ENCODE assay signal across 18 cellular contexts in the genomic region with DNA sequence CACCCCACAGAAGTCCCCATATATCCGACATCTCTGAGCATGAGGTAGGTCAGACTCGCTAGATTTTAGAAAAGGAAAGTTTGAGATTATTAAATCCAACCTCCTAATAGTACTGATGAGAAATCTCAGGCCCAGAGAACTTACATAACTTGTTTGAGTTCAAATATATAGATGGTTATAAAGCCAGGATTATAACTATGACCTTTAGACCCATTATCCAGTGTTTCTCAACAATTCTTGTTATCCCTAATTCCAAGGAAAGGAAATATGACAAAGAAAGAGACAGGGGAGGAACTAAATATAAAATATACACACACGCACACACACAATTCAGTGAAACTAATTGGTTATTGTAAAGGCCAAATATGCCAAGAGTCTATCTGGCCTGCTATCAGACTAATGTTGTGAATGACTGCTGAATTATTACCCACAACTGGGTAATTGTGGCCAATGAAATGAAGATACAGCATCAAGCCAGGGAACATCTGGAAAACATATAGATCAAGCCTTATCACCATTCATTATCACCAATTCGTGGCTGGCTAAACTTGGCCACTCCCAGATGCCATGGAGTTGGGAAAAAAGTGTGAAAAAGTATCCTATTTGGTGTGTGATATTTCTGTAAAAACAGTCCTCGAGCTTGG.
DNase-seq lines count a peak whose midpoint lies in the region; ATAC-seq and TF ChIP-seq lines count a peak whose summit lies in the region.
"Had no signal": no experiment of that assay in that cellular context is flagged by ENCODE, and none has a peak within 500 bp of the region (broad histone marks: within the 10 kb centered on the region; RNA-seq: fewer than 3 reads in every experiment).

No MANE protein-coding gene starts in this region.

- H3K79me2 ChIP-seq in SK-N-SH (ENCODE audit: insufficient read depth) (no peaks in the 10 kb centered on the region), smooth muscle cell (ENCODE audit: low read depth) (no peaks in the 10 kb centered on the region)

- H3K36me3 ChIP-seq in SK-N-SH (replicated peaks in 1 of 2; ENCODE audit: control insufficient read depth in 1 of 2, insufficient read depth in 2 of 2, low read length in 1 of 2) (no peaks in the 10 kb centered on the region), adipocyte (ENCODE audit: control insufficient read depth, insufficient read depth, low read length, severe bottlenecking) (no peaks in the 10 kb centered on the region), mesenchymal stem cell (ENCODE audit: control insufficient read depth in 1 of 2, insufficient read depth in 2 of 2, low read depth in 1 of 2, low read length in 2 of 2) (no peaks in the 10 kb centered on the region), smooth muscle cell (ENCODE audit: low read depth) (no peaks in the 10 kb centered on the region)
- H3K36me3 ChIP-seq: MG63 had no signal

- H3K27me3 ChIP-seq in SK-N-SH (ENCODE audit: insufficient read depth): no peaks in the 10 kb centered on the region
- no peaks in the 10 kb centered on the region for H3K27me3 ChIP-seq in adipocyte (replicated peaks; ENCODE audit: control insufficient read depth, insufficient read depth, low read length)
- H3K27me3 ChIP-seq in mesenchymal stem cell (ENCODE audit: control insufficient read depth in 1 of 2, insufficient read depth in 1 of 2, low read length in 2 of 2): no peaks in the 10 kb centered on the region
- no peaks in the 10 kb centered on the region for H3K27me3 ChIP-seq in smooth muscle cell (ENCODE audit: low read depth)
- H3K27me3 ChIP-seq: MG63 had no signal

- H3K4me3 ChIP-seq in SK-N-SH (ENCODE audit: low read depth in 2 of 2, low read length in 1 of 2) (no peak overlapping the region), adipocyte (ENCODE audit: low read length) (no peak overlapping the region), mesenchymal stem cell (ENCODE audit: insufficient read depth in 1 of 2, low read depth in 1 of 2, low read length in 2 of 2) (no peak overlapping the region), smooth muscle cell (no peak overlapping the region)
- H3K4me3 ChIP-seq: MG63 had no signal

- H3K27ac ChIP-seq in SK-N-SH (ENCODE audit: low read depth in 2 of 2, low read length in 1 of 2) (peak overlapping the region; percentile 66 to 76; a peak in 3 of 4 replicates), mesenchymal stem cell (ENCODE audit: low read length, poor library complexity, severe bottlenecking) (peak overlapping the region; percentile 25), smooth muscle cell (ENCODE audit: low read depth) (peak overlapping the region; percentile 68)
- H3K27ac ChIP-seq: 22Rv1, C4-2B, RWPE1 had no signal

- H3K23ac ChIP-seq in mesenchymal stem cell (ENCODE audit: low read length in 2 of 2): no peak overlapping the region

- DNase-seq in SK-N-SH (no peak), adipocyte (ENCODE audit: low read depth) (no peak), mesenchymal stem cell (no peak), smooth muscle cell (lab: John Stamatoyannopoulos, UW; ENCODE audit: unreplicated experiment) (no peak), NCI-H1417 treated with DMSO at 0.1 percent for 48 hours (lab: John Stamatoyannopoulos, UW) (no peak)
- no peak for DNase-seq in stimulated activated CD4-positive, alpha-beta T cell treated with anti-CD3 and anti-CD28 coated beads, Interleukin-4, amount 100 ng/mL, for 4 hours
- DNase-seq: AML-193, Kasumi-1, NCI-H1417, NCI-H187 treated with DMSO at 0.1 percent for 48 hours, NCI-H69, SIG-M5 had no signal

- H3K9me2 ChIP-seq in SK-N-SH: no peaks in the 10 kb centered on the region

- CTCF ChIA-PET in SK-N-SH (lab: Yijun Ruan, JAX): interaction anchor here (1.4 kb wide), 1 partner anchor 10 kb away, joined by 3 read pairs; no protein-coding TSS in a partner anchor

- H2AFZ ChIP-seq in SK-N-SH (ENCODE audit: low read depth) (peak overlapping the region; percentile 31), mesenchymal stem cell (ENCODE audit: low read depth, low read length) (no peak overlapping the region), smooth muscle cell (ENCODE audit: low read depth) (no peak overlapping the region)

- no peak overlapping the region for H3K14ac ChIP-seq in mesenchymal stem cell (ENCODE audit: low read length in 2 of 2)

- no peak overlapping the region for H3K4ac ChIP-seq in mesenchymal stem cell (ENCODE audit: low read depth in 1 of 2, low read length in 2 of 2)

- no peak overlapping the region for H2BK15ac ChIP-seq in mesenchymal stem cell (ENCODE audit: low read depth, poor library complexity, severe bottlenecking)

- TF ChIP-seq EP300 in SK-N-SH (IDR thresholded peaks at IDR 0.05; ENCODE audit: borderline replicate concordance in 1 of 2, low read depth in 1 of 2, low read length in 1 of 2): no peak; a peak in 1 of 4 replicates

- no peaks in the 10 kb centered on the region for H3K79me1 ChIP-seq in mesenchymal stem cell (replicated peaks; ENCODE audit: low read length, poor library complexity, severe bottlenecking)

- H2AK5ac ChIP-seq in mesenchymal stem cell (ENCODE audit: low read length, severe bottlenecking): peak overlapping the region; percentile 77

- H3K18ac ChIP-seq in mesenchymal stem cell (ENCODE audit: low read depth in 1 of 2, low read length in 2 of 2): no peak overlapping the region

- TF ChIP-seq RAD21 in SK-N-SH (IDR thresholded peaks at IDR 0.05; ENCODE audit: low read length): no peak

- H3K9me3 ChIP-seq in SK-N-SH (no peaks in the 10 kb centered on the region), adipocyte (ENCODE audit: control insufficient read depth, low read length) (no peaks in the 10 kb centered on the region), mesenchymal stem cell (ENCODE audit: control insufficient read depth, low read length) (no peaks in the 10 kb centered on the region), smooth muscle cell (replicated peaks; ENCODE audit: low read depth) (no peaks in the 10 kb centered on the region)
- H3K9me3 ChIP-seq: MG63 had no signal

- no peak for ATAC-seq in SK-N-SH treated with all-trans-retinoic acid at 6 μM for 48 hours
- no peak for ATAC-seq in GM18867 (IDR thresholded peaks at IDR 0.05; ENCODE audit: unreplicated experiment)

- H4K20me1 ChIP-seq in SK-N-SH (ENCODE audit: insufficient read depth): no peaks in the 10 kb centered on the region
- H4K20me1 ChIP-seq in smooth muscle cell (ENCODE audit: low read depth): no peaks in the 10 kb centered on the region

- H3K4me2 ChIP-seq in SK-N-SH (peak overlapping the region; percentile 28), mesenchymal stem cell (ENCODE audit: low read length, poor library complexity, severe bottlenecking) (no peak overlapping the region), smooth muscle cell (peak overlapping the region; percentile 38)

- H4K8ac ChIP-seq in mesenchymal stem cell (ENCODE audit: low read length): no peak overlapping the region

- peaks cover 5 to 30% of the 10 kb centered on the region in 2 experiments for H3K4me1 ChIP-seq in SK-N-SH (ENCODE audit: control insufficient read depth in 1 of 2, insufficient read depth in 2 of 2, low read depth in 1 of 2, low read length in 1 of 2)
- H3K4me1 ChIP-seq in adipocyte (ENCODE audit: control insufficient read depth, insufficient read depth, low read length): peaks cover 25% of the 10 kb centered on the region
- peaks cover 2% of the 10 kb centered on the region for H3K4me1 ChIP-seq in mesenchymal stem cell (ENCODE audit: control insufficient read depth, insufficient read depth, low read depth, low read length)
- H3K4me1 ChIP-seq in smooth muscle cell (ENCODE audit: low read depth): no peaks in the 10 kb centered on the region

- H3F3A ChIP-seq in SK-N-SH (replicated peaks; ENCODE audit: insufficient read depth) (peaks cover 19% of the 10 kb centered on the region), smooth muscle cell (ENCODE audit: low read depth) (peaks cover 16% of the 10 kb centered on the region)

- POLR2A ChIA-PET in SK-N-SH (lab: Yijun Ruan, JAX): no interaction called here

- H2BK120ac ChIP-seq in mesenchymal stem cell (ENCODE audit: low read depth, low read length): no peak overlapping the region

- no peak overlapping the region for H2BK5ac ChIP-seq in mesenchymal stem cell (ENCODE audit: low read depth, low read length, poor library complexity, severe bottlenecking)

- TF ChIP-seq CTCF in SK-N-SH (IDR thresholded peaks at IDR 0.05) (no peak), smooth muscle cell (IDR thresholded peaks at IDR 0.05; ENCODE audit: borderline replicate concordance, insufficient read depth, poor library complexity, severe bottlenecking) (no peak)

- H3K9ac ChIP-seq in SK-N-SH: no peak overlapping the region
- peak overlapping the region; percentile 44 for H3K9ac ChIP-seq in adipocyte (ENCODE audit: low read length)
- peak overlapping the region; percentile 4 for H3K9ac ChIP-seq in mesenchymal stem cell (ENCODE audit: low read length)
- no peak overlapping the region for H3K9ac ChIP-seq in smooth muscle cell (ENCODE audit: low read depth)

- H2BK12ac ChIP-seq in mesenchymal stem cell (ENCODE audit: low read length in 2 of 2): no peak overlapping the region

- 64% methylated on average over 5 of the region's 5 CpGs for WGBS in SK-N-SH (ENCODE audit: low lambda C conversion rate)
- WGBS in mesenchymal stem cell: 66% methylated on average over 3 of the region's 5 CpGs
- WGBS in smooth muscle cell (ENCODE audit: low lambda C conversion rate): 70% methylated on average over 5 of the region's 5 CpGs

- H4K91ac ChIP-seq in mesenchymal stem cell (ENCODE audit: low read length): no peak overlapping the region

TF ChIP-seq in SK-N-SH, 30 proteins besides CTCF, POLR2A, EP300 and RAD21 (continues in another document):
- TF ChIP-seq TCF12 (IDR thresholded peaks at IDR 0.05) (peak; percentile 46; the same call in 1 of the 2 replicates), GABPA (IDR thresholded peaks at IDR 0.05; ENCODE audit: low read depth) (no peak), JUND (IDR thresholded peaks at IDR 0.05) (no peak), EZH2phosphoT487 (IDR thresholded peaks at IDR 0.05; ENCODE audit: borderline replicate concordance, low read depth) (no peak), FOXM1 (IDR thresholded peaks at IDR 0.05; ENCODE audit: low read depth) (no peak)
- TF ChIP-seq, protein P1, sequence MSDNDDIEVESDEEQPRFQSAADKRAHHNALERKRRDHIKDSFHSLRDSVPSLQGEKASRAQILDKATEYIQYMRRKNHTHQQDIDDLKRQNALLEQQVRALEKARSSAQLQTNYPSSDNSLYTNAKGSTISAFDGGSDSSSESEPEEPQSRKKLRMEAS (IDR thresholded peaks at IDR 0.05; ENCODE audit: low read depth): no peak

TF ChIP-seq in SK-N-SH treated with all-trans-retinoic acid at 6 μM for 48 hours, 23 proteins besides CTCF, POLR2A, EP300 and RAD21 (continues in another document):
- TF ChIP-seq ESRRG (CRISPR knock-in tag; IDR thresholded peaks at IDR 0.05) (no peak), RARB (CRISPR knock-in tag; IDR thresholded peaks at IDR 0.05) (no peak), ZFP30 (CRISPR knock-in tag; IDR thresholded peaks at IDR 0.05) (no peak), ZNF8 (CRISPR knock-in tag; IDR thresholded peaks at IDR 0.05) (no peak), ZC3H10 (CRISPR knock-in tag; IDR thresholded peaks at IDR 0.05) (no peak), PPARA (CRISPR knock-in tag; IDR thresholded peaks at IDR 0.05; ENCODE audit: borderline replicate concordance) (no peak)

Comparison
In these comparisons a context has a peak if more than half of its experiments do, and no peak if none do; other contexts are left out.
1. H3K9ac ChIP-seq: peak in adipocyte (single experiment) and mesenchymal stem cell (single experiment); none in SK-N-SH (single experiment) and smooth muscle cell (single experiment).
2. Peak in every context shown above with its lines, with median percentiles within 50 percentile points of each other: H3K27ac ChIP-seq.